9 cellular contexts compared by ENCODE assay signal in genomic region chr15:78638658-78639314, GRCh38. TPM values are rescaled to one million over a fixed set of nuclear protein-coding genes. Genes with fewer than 3 reads are reported as not detected.
DNase-seq lines count a peak whose midpoint lies in the region; ATAC-seq and TF ChIP-seq lines count a peak whose summit lies in the region.
"Had no signal": no experiment of that assay in that cellular context is flagged by ENCODE, and none has a peak within 500 bp of the region (broad histone marks: within the 10 kb centered on the region; RNA-seq: fewer than 3 reads in every experiment).

No MANE protein-coding gene starts in this region.

- TF ChIP-seq POLR2A in heart left ventricle (IDR thresholded peaks at IDR 0.05), result no peak
- TF ChIP-seq POLR2A in sigmoid colon (IDR thresholded peaks at IDR 0.05), result no peak

- H3K27ac ChIP-seq in CD4-positive, alpha-beta T cell (ENCODE audit: low read depth, low read length), result no peak overlapping the region
- no peak overlapping the region for H3K27ac ChIP-seq in heart left ventricle
- H3K27ac ChIP-seq in sigmoid colon, result no peak overlapping the region
- H3K27ac ChIP-seq: neutrophil had no signal

- in situ Hi-C loops in HAP-1 (cut with MboI; ENCODE audit: low sequenced_read_pairs), result no loop called here

- no peaks in the 10 kb centered on the region for H3K9me3 Mint-ChIP-seq in CD4-positive, alpha-beta T cell
- H3K9me3 Mint-ChIP-seq in activated T-cell treated with anti-CD3 and anti-CD28 coated beads, Interleukin-2, amount 50 U/mL, for 24 hours, result no peaks in the 10 kb centered on the region

- H3K36me3 ChIP-seq in HAP-1 (replicated peaks) (no peaks in the 10 kb centered on the region), heart left ventricle (no peaks in the 10 kb centered on the region), sigmoid colon (no peaks in the 10 kb centered on the region)
- H3K36me3 ChIP-seq: neutrophil had no signal

- H3K4me3 ChIP-seq in HAP-1 (no peak overlapping the region), heart left ventricle (no peak overlapping the region), sigmoid colon (no peak overlapping the region)

- peak overlapping the region; percentile 35 for H3K4me3 Mint-ChIP-seq in CD4-positive, alpha-beta T cell
- no peak overlapping the region for H3K4me3 Mint-ChIP-seq in activated T-cell treated with anti-CD3 and anti-CD28 coated beads, Interleukin-2, amount 50 U/mL, for 24 hours

- H3K27ac Mint-ChIP-seq in CD4-positive, alpha-beta T cell, result no peak overlapping the region
- no peak overlapping the region for H3K27ac Mint-ChIP-seq in activated T-cell treated with anti-CD3 and anti-CD28 coated beads, Interleukin-2, amount 50 U/mL, for 24 hours

- H3K36me3 Mint-ChIP-seq in CD4-positive, alpha-beta T cell (ENCODE audit: low read depth), result no peaks in the 10 kb centered on the region
- H3K36me3 Mint-ChIP-seq in activated T-cell treated with anti-CD3 and anti-CD28 coated beads, Interleukin-2, amount 50 U/mL, for 24 hours (ENCODE audit: low read depth), result no peaks in the 10 kb centered on the region

- H3K9me3 ChIP-seq in CD4-positive, alpha-beta T cell (ENCODE audit: control insufficient read depth, low read length), result no peaks in the 10 kb centered on the region
- H3K9me3 ChIP-seq in HAP-1 (no peaks in the 10 kb centered on the region), heart left ventricle (peaks cover 0 to 3% (median 0%) of the 10 kb centered on the region in 12 donors), sigmoid colon (no peaks in the 10 kb centered on the region)
- H3K9me3 ChIP-seq: neutrophil had no signal

- peak; percentile 54 for ATAC-seq in CD4-positive, alpha-beta T cell (ENCODE audit: poor library complexity)
- ATAC-seq in heart left ventricle, result peak in 3 of 4 donors; percentile 56 to 73 (median 70)

- H3K27me3 Mint-ChIP-seq in CD4-positive, alpha-beta T cell, result peaks cover 22% of the 10 kb centered on the region
- peaks cover 25% of the 10 kb centered on the region for H3K27me3 Mint-ChIP-seq in activated T-cell treated with anti-CD3 and anti-CD28 coated beads, Interleukin-2, amount 50 U/mL, for 24 hours

- TF ChIP-seq CTCF in CD4-positive, alpha-beta T cell (IDR thresholded peaks at IDR 0.05), result peak; percentile 61
- peak; percentile 48 to 76 (median 61) for TF ChIP-seq CTCF in heart left ventricle (IDR thresholded peaks at IDR 0.05)
- TF ChIP-seq CTCF in sigmoid colon (IDR thresholded peaks at IDR 0.05), result peak; percentile 38 to 56 (median 54)

- POLR2A ChIA-PET in CD4-positive, alpha-beta T cell (lab: Charles Lee), result no interaction called here

- DNase-seq in CD4-positive, alpha-beta T cell, result peak in 8 of 10 experiments; percentile 10 to 30 (median 14)
- DNase-seq in HAP-1 (ENCODE audit: low spot score in 2 of 2) (peak; percentile 75 to 96), NCI-H82 (lab: John Stamatoyannopoulos, UW) (peak; percentile 96), heart left ventricle (peak in 3 of 5 donors; percentile 42 to 48 (median 47)), sigmoid colon (no peak), NK-92 (lab: John Stamatoyannopoulos, UW; ENCODE audit: unreplicated experiment) (no peak), ureter (ENCODE audit: low spot score) (no peak)
- peak; percentile 52 for DNase-seq in activated T-cell treated with anti-CD3 and anti-CD28 coated beads, Interleukin-2, amount 50 U/mL, for 24 hours

- peaks cover 13% of the 10 kb centered on the region for H3K4me1 Mint-ChIP-seq in CD4-positive, alpha-beta T cell (ENCODE audit: low read depth)
- peaks cover 9% of the 10 kb centered on the region for H3K4me1 Mint-ChIP-seq in activated T-cell treated with anti-CD3 and anti-CD28 coated beads, Interleukin-2, amount 50 U/mL, for 24 hours (ENCODE audit: low read depth)

- intact Hi-C loops in CD4-positive, alpha-beta T cell (cut with DNase I, micrococcal nuclease), result loop anchor here (2.0 to 5.0 kb wide), 3 partner anchors 69 to 544 kb away; no protein-coding TSS in a partner anchor
- intact Hi-C loops in heart left ventricle (cut with DNase I) (loop anchor here in 8 of 10 donors (1.0 to 10.0 kb wide), 5 partner anchors 69 to 366 kb away; no protein-coding TSS in a partner anchor), sigmoid colon (cut with DNase I) (loop anchor here (1.0 kb wide), 1 partner anchor 71 kb away; no protein-coding TSS in a partner anchor)

- TF ChIP-seq EP300 in sigmoid colon (IDR thresholded peaks at IDR 0.05), result no peak

- H3K27me3 ChIP-seq in CD4-positive, alpha-beta T cell (ENCODE audit: control insufficient read depth, insufficient read depth, low read length), result peaks cover 25% of the 10 kb centered on the region
- H3K27me3 ChIP-seq in HAP-1 (ENCODE audit: low read depth) (no peaks in the 10 kb centered on the region; the same call in 1 of the 2 replicates), heart left ventricle (peaks cover 0 to 15% (median 6%) of the 10 kb centered on the region in 9 donors), sigmoid colon (peaks cover 0 to 4% (median 0%) of the 10 kb centered on the region in 3 donors)

- H3K4me1 ChIP-seq in HAP-1 (no peaks in the 10 kb centered on the region), heart left ventricle (peaks cover 0 to 16% (median 6%) of the 10 kb centered on the region in 12 donors), sigmoid colon (peaks cover 0 to 22% (median 13%) of the 10 kb centered on the region in 4 donors)

- CTCF ChIA-PET in CD4-positive, alpha-beta T cell (lab: Charles Lee), result no interaction called here

- 44 to 71% (median 49%) methylated on average over 3 to 4 of the region's 4 CpGs for WGBS in heart left ventricle, 4 donors
- 47 to 48% methylated on average over 4 of the region's 4 CpGs for WGBS in sigmoid colon, 2 donors

RNA-seq across cellular contexts. Expression of gene CHRNB4, which starts 2.2 kb away (rescaled TPM):
- total RNA-seq in CD4-positive, alpha-beta T cell, result not detected
- under 1 TPM in 1 of 9 donors, not detected in 8; 0.21 TPM for total RNA-seq in heart left ventricle
- polyA plus RNA-seq in heart left ventricle, result not detected
- total RNA-seq in sigmoid colon, result 1 to 10 TPM in 3 of 4 donors, under 1 TPM in 1; 0.33 to 2.5 (median 1.4) TPM
- polyA plus RNA-seq in sigmoid colon, result 1 to 10 TPM in 1 of 3 donors, not detected in 2; 1.1 TPM
- total RNA-seq in ureter, result 0.57 TPM

RNA-seq across cellular contexts. Expression of gene CHRNA3, which starts 18.0 kb away (rescaled TPM):
- not detected for total RNA-seq in CD4-positive, alpha-beta T cell
- total RNA-seq in heart left ventricle (1 to 10 TPM in 2 of 9 donors, under 1 TPM in 4, not detected in 3; 0.07 to 6.9 (median 0.32) TPM), sigmoid colon (10 to 100 TPM in 3 of 4 donors, 1 to 10 TPM in 1; 5.4 to 13.8 (median 10.7) TPM), ureter (not detected)
- polyA plus RNA-seq in heart left ventricle (under 1 TPM in 1 of 2 donors, not detected in 1; 0.06 TPM), sigmoid colon (1 to 10 TPM in 1 of 3 donors, under 1 TPM in 2; 0.23 to 6.9 (median 0.60) TPM)

Comparison
In these comparisons a context has a peak if more than half of its experiments do, and no peak if none do; other contexts are left out.
1. DNase-seq: peak in CD4-positive, alpha-beta T cell (8 of 10), HAP-1 (2 of 2), NCI-H82 (single experiment), activated T-cell treated with anti-CD3 and anti-CD28 coated beads, Interleukin-2, amount 50 U/mL, for 24 hours (single experiment) and heart left ventricle (3 of 5); none in sigmoid colon (single experiment), NK-92 (single experiment) and ureter (single experiment).
2. Peak in every context shown above with its lines, with median percentiles within 50 percentile points of each other: CTCF ChIP-seq.